ENCODE assay signal across 8 cellular contexts in the genomic region with DNA sequence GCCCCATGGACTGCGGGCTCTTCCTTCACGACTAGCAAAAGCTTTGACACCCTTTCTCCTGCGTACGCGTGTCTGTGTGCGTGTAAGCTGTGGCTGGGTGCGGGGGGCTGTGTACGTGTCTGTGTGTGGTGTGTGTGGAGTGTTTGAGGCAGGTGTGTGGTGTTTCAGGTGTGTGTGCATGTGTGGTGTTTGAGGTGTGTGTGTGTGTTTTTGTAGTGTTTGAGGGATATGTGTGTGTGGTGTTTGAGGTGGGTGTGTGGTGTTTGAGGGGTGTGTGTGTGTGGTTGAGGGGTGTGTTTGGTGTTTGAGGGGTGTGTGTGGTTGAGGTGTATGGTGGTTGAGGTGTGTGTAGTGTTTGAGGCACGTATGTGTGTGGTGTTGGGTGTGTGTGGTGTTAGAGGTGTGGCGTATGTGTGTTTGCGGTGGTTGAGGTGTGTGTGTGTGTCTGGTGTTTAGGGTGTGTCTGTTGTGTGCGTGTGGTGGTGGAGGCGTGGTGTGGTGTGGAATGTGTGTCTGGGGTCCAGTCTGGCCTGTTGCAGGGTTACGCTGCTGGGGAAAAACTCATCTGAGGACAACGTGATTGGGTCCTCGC. TPM values are rescaled to one million over a fixed set of nuclear protein-coding genes. Genes with fewer than 3 reads are reported as not detected.
DNase-seq lines count a peak whose midpoint lies in the region; ATAC-seq, FAIRE-seq and TF ChIP-seq lines count a peak whose summit lies in the region.

No MANE protein-coding gene starts in this region.

- no peak for TF ChIP-seq RAD21 in GM12878 (IDR thresholded peaks at IDR 0.05; ENCODE audit: insufficient read depth, low read depth, low read length)

- peaks cover 11% of the 10 kb centered on the region for H3K79me2 ChIP-seq in GM12878 (ENCODE audit: control insufficient read depth, insufficient read depth, low read length)

- SMC1A ChIA-PET in GM12878 (lab: Charles Lee; ENCODE audit: uncharacterized antibody, unreplicated experiment) = no interaction called here

- H2BK15ac ChIP-seq in mesenchymal stem cell (ENCODE audit: low read depth, poor library complexity, severe bottlenecking) = no peak overlapping the region

- peak overlapping the region; percentile 30 to 84 for H3K23ac ChIP-seq in mesenchymal stem cell (ENCODE audit: low read length in 2 of 2)

- no peak for TF ChIP-seq EP300 in GM12878 (IDR thresholded peaks at IDR 0.05; ENCODE audit: borderline replicate concordance in 1 of 2, control insufficient read depth in 1 of 2, low read depth in 2 of 2, low read length in 2 of 2)

- peak overlapping the region; percentile 28 to 64 for H2BK12ac ChIP-seq in mesenchymal stem cell (ENCODE audit: low read length in 2 of 2)

- H3K4me3 ChIP-seq in cardiac muscle cell = peak overlapping the region; percentile 98
- H3K4me3 ChIP-seq in GM12878 = peak overlapping the region; percentile 84
- H3K4me3 ChIP-seq in mesenchymal stem cell (ENCODE audit: insufficient read depth in 1 of 2, low read depth in 1 of 2, low read length in 2 of 2) = peak overlapping the region; percentile 67 to 89

- H4K91ac ChIP-seq in mesenchymal stem cell (ENCODE audit: low read length) = peak overlapping the region; percentile 25

- H3K4ac ChIP-seq in mesenchymal stem cell (ENCODE audit: low read depth in 1 of 2, low read length in 2 of 2) = peak overlapping the region in 1 of 2 experiments; percentile 84

- peak overlapping the region; percentile 61 for H3K4me2 ChIP-seq in GM12878 (ENCODE audit: control insufficient read depth, insufficient read depth)
- peak overlapping the region; percentile 95 for H3K4me2 ChIP-seq in mesenchymal stem cell (ENCODE audit: low read length, poor library complexity, severe bottlenecking)

- peak overlapping the region; percentile 93 for H2AFZ ChIP-seq in GM12878 (ENCODE audit: control insufficient read depth, low read depth, low read length)
- peak overlapping the region; percentile 85 for H2AFZ ChIP-seq in mesenchymal stem cell (ENCODE audit: low read depth, low read length)

- CTCF ChIA-PET in GM12878 (lab: Yijun Ruan, JAX) = interaction anchor here (1.3 kb wide), 1 partner anchor 103 kb away, joined by 3 read pairs; the partner anchor contains the start of gene SCO2

- no peak; the same call in 2 of the 3 replicates for ATAC-seq in GM12878
- no peak for ATAC-seq in HG03442 (IDR thresholded peaks at IDR 0.05; ENCODE audit: unreplicated experiment)

- peaks cover 21% of the 10 kb centered on the region for H3K79me1 ChIP-seq in mesenchymal stem cell (replicated peaks; ENCODE audit: low read length, poor library complexity, severe bottlenecking)

- no peaks in the 10 kb centered on the region for H4K20me1 ChIP-seq in GM12878 (ENCODE audit: control insufficient read depth, insufficient read depth)

- H2BK120ac ChIP-seq in mesenchymal stem cell (ENCODE audit: low read depth, low read length) = no peak overlapping the region

- TF ChIP-seq POLR2A in GM12878 (IDR thresholded peaks at IDR 0.05; ENCODE audit: low read depth, low read length) = no peak

- in situ Hi-C loops in GM12878 (cut with MboI) = no loop called here

- H3K27me3 ChIP-seq in cardiac muscle cell (no peaks in the 10 kb centered on the region), GM12878 (replicated peaks in 1 of 2; ENCODE audit: control insufficient read depth in 2 of 2, insufficient read depth in 2 of 2, low read length in 1 of 2) (no peaks in the 10 kb centered on the region), mesenchymal stem cell (ENCODE audit: control insufficient read depth in 1 of 2, insufficient read depth in 1 of 2, low read length in 2 of 2) (peaks cover 0 to 1% of the 10 kb centered on the region in 2 experiments)

- H2BK5ac ChIP-seq in mesenchymal stem cell (ENCODE audit: low read depth, low read length, poor library complexity, severe bottlenecking) = no peak overlapping the region

- H3K14ac ChIP-seq in mesenchymal stem cell (ENCODE audit: low read length in 2 of 2) = peak overlapping the region in 1 of 2 experiments; percentile 76

- H3K9ac ChIP-seq in GM12878 (ENCODE audit: control insufficient read depth, insufficient read depth, low read length) = peak overlapping the region; percentile 76
- peak overlapping the region; percentile 91 for H3K9ac ChIP-seq in mesenchymal stem cell (ENCODE audit: low read length)

- RAD21 ChIA-PET in GM12878 (lab: Charles Lee; ENCODE audit: unreplicated experiment) = no interaction called here

- intact Hi-C loops in cardiac septum (cut with DNase I) = loop anchor here (5.0 kb wide), 1 partner anchor 74 kb away; no protein-coding TSS in a partner anchor
- intact Hi-C loops in GM12878 (cut with micrococcal nuclease; ENCODE audit: unreplicated experiment) = no loop called here

- H3K27ac ChIP-seq in cardiac muscle cell (peak overlapping the region; percentile 40), GM12878 (ENCODE audit: control insufficient read depth, insufficient read depth) (peak overlapping the region; percentile 42; the same call in 1 of the 2 replicates), mesenchymal stem cell (ENCODE audit: low read length, poor library complexity, severe bottlenecking) (no peak overlapping the region)

- H3K9me3 ChIP-seq in cardiac muscle cell (ENCODE audit: low read depth) (no peaks in the 10 kb centered on the region), GM12878 (replicated peaks; ENCODE audit: control insufficient read depth, insufficient read depth, low read length) (no peaks in the 10 kb centered on the region), mesenchymal stem cell (ENCODE audit: control insufficient read depth, low read length) (no peaks in the 10 kb centered on the region)

- WGBS in GM12878 (ENCODE audit: insufficient coverage, insufficient replicate concordance, low lambda C conversion rate, missing lambda C conversion rate) = 49% methylated on average over 16 of the region's 16 CpGs
- WGBS in mesenchymal stem cell = 52% methylated on average over 16 of the region's 16 CpGs

- TF ChIP-seq CTCF in cardiac muscle cell (IDR thresholded peaks at IDR 0.05; ENCODE audit: low read depth, low read length) (no peak), GM12878 (IDR thresholded peaks at IDR 0.05 in 2 of 3, conservative IDR thresholded peaks at IDR 0.05 in 1 of 3; ENCODE audit: control insufficient read depth in 2 of 3, extremely low read depth in 1 of 3, insufficient read depth in 1 of 3, low read depth in 3 of 3, low read length in 3 of 3) (no peak), GM20000 (IDR thresholded peaks at IDR 0.05; ENCODE audit: extremely low read depth, missing control alignments) (no peak)

- H3K36me3 ChIP-seq in cardiac muscle cell (no peaks in the 10 kb centered on the region), GM12878 (ENCODE audit: control insufficient read depth in 2 of 2, insufficient read depth in 2 of 2, low read length in 1 of 2) (no peaks in the 10 kb centered on the region; a peak in 2 of 4 replicates), mesenchymal stem cell (ENCODE audit: control insufficient read depth in 1 of 2, insufficient read depth in 2 of 2, low read depth in 1 of 2, low read length in 2 of 2) (peaks cover 0 to 25% of the 10 kb centered on the region in 2 experiments)

- DNase-seq in cardiac muscle cell (ENCODE audit: low read depth in 1 of 2, low spot score in 1 of 2) (no peak), cardiac septum (ENCODE audit: low spot score) (no peak), GM12878 (ENCODE audit: low read depth, low spot score) (no peak), mesenchymal stem cell (no peak), HuH-7.5 (ENCODE audit: low spot score) (no peak), globus pallidus (ENCODE audit: low spot score) (no peak), GM20000 (ENCODE audit: low spot score) (no peak)

- no TSS peak for BruUV-seq in GM12878 (replicated peaks; lab: Mats Ljungman, UMichigan)

- no peak overlapping the region for H2AK5ac ChIP-seq in mesenchymal stem cell (ENCODE audit: low read length, severe bottlenecking)

- H3K18ac ChIP-seq in mesenchymal stem cell (ENCODE audit: low read depth in 1 of 2, low read length in 2 of 2) = peak overlapping the region in 1 of 2 experiments; percentile 75

- H4K8ac ChIP-seq in mesenchymal stem cell (ENCODE audit: low read length) = peak overlapping the region; percentile 59

- peaks cover 4% of the 10 kb centered on the region for H3K4me1 ChIP-seq in cardiac muscle cell (ENCODE audit: low read depth)
- peaks cover 5% of the 10 kb centered on the region for H3K4me1 ChIP-seq in GM12878 (ENCODE audit: control insufficient read depth, insufficient read depth, low read length)
- H3K4me1 ChIP-seq in mesenchymal stem cell (ENCODE audit: control insufficient read depth, insufficient read depth, low read depth, low read length) = peaks cover 23% of the 10 kb centered on the region

- POLR2A ChIA-PET in GM12878 (lab: Charles Lee) = interaction anchor here (1.0 to 2.2 kb wide), 2 partner anchors 46 to 89 kb away, joined by 5 to 6 read pairs; partner anchors contain the start of gene CHKB

- FAIRE-seq in GM12878 (lab: Jason Lieb, UNC) = peak; percentile 84

RNA-seq across cellular contexts. Expression of gene ARSA, which starts 0.7 kb away (rescaled TPM):
- total RNA-seq in cardiac muscle cell = 53.1 and 58.1 TPM in 2 replicates
- polyA plus RNA-seq in cardiac muscle cell = 16.4 and 16.8 TPM in 2 replicates
- 33.7 TPM for total RNA-seq in cardiac septum
- 16.9 and 17.4 TPM in 2 replicates for total RNA-seq in GM12878 (2013; cell fraction: nucleolus; rRNA removed)
- 16.7 and 18.9 TPM in 2 replicates for total RNA-seq in GM12878 (2014; rRNA removed)
- 3.2 and 3.7 TPM in 2 replicates for total RNA-seq in GM12878 (2014; rRNA removed; fragmentation: Illumina TruSeq; extraction: Trizol)
- 24.5 and 26.3 TPM in 2 replicates for total RNA-seq in GM12878 (2021)
- polyA plus RNA-seq in GM12878 (2011; ENCODE audit: low read depth) = 4.9 TPM
- 1.3 and 5.4 TPM in 2 replicates for polyA plus RNA-seq in GM12878 (2011; rRNA removed)
- 5.4 and 8.9 TPM in 2 replicates for polyA plus RNA-seq in GM12878 (2011; cell fraction: cytosol; rRNA removed)
- polyA plus RNA-seq in GM12878 (2011; cell fraction: nucleus; rRNA removed) = 63.6 and 77.8 TPM in 2 replicates
- polyA plus RNA-seq in GM12878 (2012) = 15.5 and 16.4 TPM in 2 replicates
- polyA plus RNA-seq in GM12878 (2014; fragmentation: Illumina TruSeq; extraction: Trizol) = 0.21 and 2.6 TPM in 2 replicates
- polyA plus RNA-seq in GM12878 (2014; fragmentation: Nextera tagmentation; extraction: Ambion mirVana) = 1 to 10 TPM in 1 of 2 experiments, under 1 TPM in 1; 0.39 to 1.7 TPM
- polyA plus RNA-seq in GM12878 (2014; rRNA removed) = 22.1 and 24.3 TPM in 2 replicates
- 10 to 100 TPM; 14.2 to 14.3 TPM for polyA plus RNA-seq in GM12878 (2016; fragmentation: Nextera tagmentation; extraction: Ambion mirVana)
- 1.7 and 3.0 TPM in 2 replicates for polyA minus RNA-seq in GM12878 (2011; rRNA and poly(A)+ RNA removed)
- polyA minus RNA-seq in GM12878 (2011; cell fraction: cytosol; rRNA and poly(A)+ RNA removed) = 2.9 and 4.7 TPM in 2 replicates
- polyA minus RNA-seq in GM12878 (2011; cell fraction: nucleus; rRNA and poly(A)+ RNA removed) = 11.1 and 20.8 TPM in 2 replicates
- polyA plus RNA-seq in mesenchymal stem cell (2013, experiment 1 of 2) = 31.0 TPM
- 30.2 TPM for polyA plus RNA-seq in mesenchymal stem cell (2013, experiment 2 of 2)

RNA-seq across cellular contexts. Expression of gene MAPK8IP2, which starts 28.0 kb away (rescaled TPM):
- 1.7 and 2.4 TPM in 2 replicates for total RNA-seq in cardiac muscle cell
- polyA plus RNA-seq in cardiac muscle cell = 0.35 and 0.42 TPM in 2 replicates
- total RNA-seq in cardiac septum = 0.48 TPM
- 0.07 and 0.15 TPM in 2 replicates for total RNA-seq in GM12878 (2013; cell fraction: nucleolus; rRNA removed)
- 0.11 TPM in 2 replicates for total RNA-seq in GM12878 (2014; rRNA removed)
- total RNA-seq in GM12878 (2014; rRNA removed; fragmentation: Illumina TruSeq; extraction: Trizol) = 0.04 and 0.05 TPM in 2 replicates
- total RNA-seq in GM12878 (2021) = 0.13 and 0.21 TPM in 2 replicates
- polyA plus RNA-seq in GM12878 (2011; ENCODE audit: low read depth) = 0.08 TPM
- 0.01 and 0.03 TPM in 2 replicates for polyA plus RNA-seq in GM12878 (2011; rRNA removed)
- 0.03 and 0.04 TPM in 2 replicates for polyA plus RNA-seq in GM12878 (2011; cell fraction: cytosol; rRNA removed)
- 0.13 and 0.25 TPM in 2 replicates for polyA plus RNA-seq in GM12878 (2011; cell fraction: nucleus; rRNA removed)
- polyA plus RNA-seq in GM12878 (2012) = 0.11 TPM in 2 replicates
- polyA plus RNA-seq in GM12878 (2014; fragmentation: Illumina TruSeq; extraction: Trizol) = 0.01 TPM in 1 of 2 replicates, not detected in the other
- not detected for polyA plus RNA-seq in GM12878 (2014; fragmentation: Nextera tagmentation; extraction: Ambion mirVana)
- 0.08 and 0.13 TPM in 2 replicates for polyA plus RNA-seq in GM12878 (2014; rRNA removed)
- polyA plus RNA-seq in GM12878 (2016; fragmentation: Nextera tagmentation; extraction: Ambion mirVana) = not detected
- 0.05 TPM in 1 of 2 replicates, not detected in the other for polyA minus RNA-seq in GM12878 (2011; rRNA and poly(A)+ RNA removed)
- polyA minus RNA-seq in GM12878 (2011; cell fraction: cytosol; rRNA and poly(A)+ RNA removed) = not detected in 2 replicates
- polyA minus RNA-seq in GM12878 (2011; cell fraction: nucleus; rRNA and poly(A)+ RNA removed) = 0.10 TPM in 1 of 2 replicates, not detected in the other
- 0.87 TPM for polyA plus RNA-seq in mesenchymal stem cell (2013, experiment 1 of 2)
- polyA plus RNA-seq in mesenchymal stem cell (2013, experiment 2 of 2) = 0.78 TPM

RNA-seq across cellular contexts. Expression of gene SHANK3, which starts 44.0 kb away (rescaled TPM):
- total RNA-seq in cardiac muscle cell = 10.9 and 14.4 TPM in 2 replicates
- polyA plus RNA-seq in cardiac muscle cell = 3.3 and 4.1 TPM in 2 replicates
- 25.9 TPM for total RNA-seq in cardiac septum
- 0.12 and 0.19 TPM in 2 replicates for total RNA-seq in GM12878 (2013; cell fraction: nucleolus; rRNA removed)
- total RNA-seq in GM12878 (2014; rRNA removed) = 0.06 TPM in 1 of 2 replicates, not detected in the other
- not detected in 2 replicates for total RNA-seq in GM12878 (2014; rRNA removed; fragmentation: Illumina TruSeq; extraction: Trizol)
- total RNA-seq in GM12878 (2021) = 0.08 and 0.10 TPM in 2 replicates
- not detected for polyA plus RNA-seq in GM12878 (2011; ENCODE audit: low read depth)
- 0.03 and 0.04 TPM in 2 replicates for polyA plus RNA-seq in GM12878 (2011; rRNA removed)
- 0.03 and 0.04 TPM in 2 replicates for polyA plus RNA-seq in GM12878 (2011; cell fraction: cytosol; rRNA removed)
- 0.38 and 0.45 TPM in 2 replicates for polyA plus RNA-seq in GM12878 (2011; cell fraction: nucleus; rRNA removed)
- 0.09 and 0.10 TPM in 2 replicates for polyA plus RNA-seq in GM12878 (2012)
- polyA plus RNA-seq in GM12878 (2014; fragmentation: Illumina TruSeq; extraction: Trizol) = under 0.01 TPM in 1 of 2 replicates, not detected in the other
- polyA plus RNA-seq in GM12878 (2014; fragmentation: Nextera tagmentation; extraction: Ambion mirVana) = not detected
- polyA plus RNA-seq in GM12878 (2014; rRNA removed) = 0.06 TPM in 1 of 2 replicates, not detected in the other
- polyA plus RNA-seq in GM12878 (2016; fragmentation: Nextera tagmentation; extraction: Ambion mirVana) = not detected
- polyA minus RNA-seq in GM12878 (2011; rRNA and poly(A)+ RNA removed) = under 0.01 TPM in 1 of 2 replicates, not detected in the other
- polyA minus RNA-seq in GM12878 (2011; cell fraction: cytosol; rRNA and poly(A)+ RNA removed) = not detected in 2 replicates
- polyA minus RNA-seq in GM12878 (2011; cell fraction: nucleus; rRNA and poly(A)+ RNA removed) = 0.10 and 0.12 TPM in 2 replicates
- polyA plus RNA-seq in mesenchymal stem cell (2013, experiment 1 of 2) = 2.1 TPM
- polyA plus RNA-seq in mesenchymal stem cell (2013, experiment 2 of 2) = 2.1 TPM

RNA-seq across cellular contexts. Expression of gene CHKB, which starts 46.0 kb away (rescaled TPM):
- 54.6 and 73.4 TPM in 2 replicates for total RNA-seq in cardiac muscle cell
- 100 and 134 TPM in 2 replicates for polyA plus RNA-seq in cardiac muscle cell
- total RNA-seq in cardiac septum = 49.4 TPM
- total RNA-seq in GM12878 (2013; cell fraction: nucleolus; rRNA removed) = 97.2 and 101 TPM in 2 replicates
- total RNA-seq in GM12878 (2014; rRNA removed) = 53.5 and 58.4 TPM in 2 replicates
- total RNA-seq in GM12878 (2014; rRNA removed; fragmentation: Illumina TruSeq; extraction: Trizol) = 36.4 and 37.9 TPM in 2 replicates
- 57.5 and 62.4 TPM in 2 replicates for total RNA-seq in GM12878 (2021)
- polyA plus RNA-seq in GM12878 (2011; ENCODE audit: low read depth) = 44.0 TPM
- 46.7 and 56.3 TPM in 2 replicates for polyA plus RNA-seq in GM12878 (2011; rRNA removed)
- 45.3 and 53.9 TPM in 2 replicates for polyA plus RNA-seq in GM12878 (2011; cell fraction: cytosol; rRNA removed)
- 254 and 292 TPM in 2 replicates for polyA plus RNA-seq in GM12878 (2011; cell fraction: nucleus; rRNA removed)
- polyA plus RNA-seq in GM12878 (2012) = 62.2 and 66.5 TPM in 2 replicates
- 59.5 and 67.9 TPM in 2 replicates for polyA plus RNA-seq in GM12878 (2014; fragmentation: Illumina TruSeq; extraction: Trizol)
- polyA plus RNA-seq in GM12878 (2014; fragmentation: Nextera tagmentation; extraction: Ambion mirVana) = 10 to 100 TPM in 1 of 2 experiments, 1 to 10 TPM in 1; 10.0 to 20.6 TPM
- 85.9 and 93.9 TPM in 2 replicates for polyA plus RNA-seq in GM12878 (2014; rRNA removed)
- 10 to 100 TPM; 39.0 to 57.6 TPM for polyA plus RNA-seq in GM12878 (2016; fragmentation: Nextera tagmentation; extraction: Ambion mirVana)
- polyA minus RNA-seq in GM12878 (2011; rRNA and poly(A)+ RNA removed) = 11.6 and 22.6 TPM in 2 replicates
- 8.3 and 11.9 TPM in 2 replicates for polyA minus RNA-seq in GM12878 (2011; cell fraction: cytosol; rRNA and poly(A)+ RNA removed)
- 30.1 and 48.3 TPM in 2 replicates for polyA minus RNA-seq in GM12878 (2011; cell fraction: nucleus; rRNA and poly(A)+ RNA removed)
- 47.1 TPM for polyA plus RNA-seq in mesenchymal stem cell (2013, experiment 1 of 2)
- polyA plus RNA-seq in mesenchymal stem cell (2013, experiment 2 of 2) = 42.3 TPM

RNA-seq across cellular contexts. Expression of gene CPT1B, which starts 50.4 kb away (rescaled TPM):
- total RNA-seq in cardiac muscle cell = 25.7 and 39.1 TPM in 2 replicates
- polyA plus RNA-seq in cardiac muscle cell = 53.1 and 58.7 TPM in 2 replicates
- total RNA-seq in cardiac septum = 253 TPM
- total RNA-seq in GM12878 (2013; cell fraction: nucleolus; rRNA removed) = 75.2 and 82.7 TPM in 2 replicates
- total RNA-seq in GM12878 (2014; rRNA removed) = 28.3 and 28.9 TPM in 2 replicates
- 12.0 and 13.6 TPM in 2 replicates for total RNA-seq in GM12878 (2014; rRNA removed; fragmentation: Illumina TruSeq; extraction: Trizol)
- total RNA-seq in GM12878 (2021) = 37.0 and 40.8 TPM in 2 replicates
- polyA plus RNA-seq in GM12878 (2011; ENCODE audit: low read depth) = 29.0 TPM
- 26.0 and 36.2 TPM in 2 replicates for polyA plus RNA-seq in GM12878 (2011; rRNA removed)
- 30.5 and 42.8 TPM in 2 replicates for polyA plus RNA-seq in GM12878 (2011; cell fraction: cytosol; rRNA removed)
- 387 and 439 TPM in 2 replicates for polyA plus RNA-seq in GM12878 (2011; cell fraction: nucleus; rRNA removed)
- polyA plus RNA-seq in GM12878 (2012) = 44.1 and 46.1 TPM in 2 replicates
- polyA plus RNA-seq in GM12878 (2014; fragmentation: Illumina TruSeq; extraction: Trizol) = 21.0 and 24.5 TPM in 2 replicates
- 1 to 10 TPM; 3.5 to 5.7 TPM for polyA plus RNA-seq in GM12878 (2014; fragmentation: Nextera tagmentation; extraction: Ambion mirVana)
- 51.1 and 54.0 TPM in 2 replicates for polyA plus RNA-seq in GM12878 (2014; rRNA removed)
- 10 to 100 TPM; 11.5 to 19.0 TPM for polyA plus RNA-seq in GM12878 (2016; fragmentation: Nextera tagmentation; extraction: Ambion mirVana)
- polyA minus RNA-seq in GM12878 (2011; rRNA and poly(A)+ RNA removed) = 9.7 and 19.9 TPM in 2 replicates
- 3.0 and 5.3 TPM in 2 replicates for polyA minus RNA-seq in GM12878 (2011; cell fraction: cytosol; rRNA and poly(A)+ RNA removed)
- 29.0 and 38.0 TPM in 2 replicates for polyA minus RNA-seq in GM12878 (2011; cell fraction: nucleus; rRNA and poly(A)+ RNA removed)
- 8.8 TPM for polyA plus RNA-seq in mesenchymal stem cell (2013, experiment 1 of 2)
- polyA plus RNA-seq in mesenchymal stem cell (2013, experiment 2 of 2) = 8.1 TPM
